9 cellular contexts compared by ENCODE assay signal in the genomic region with DNA sequence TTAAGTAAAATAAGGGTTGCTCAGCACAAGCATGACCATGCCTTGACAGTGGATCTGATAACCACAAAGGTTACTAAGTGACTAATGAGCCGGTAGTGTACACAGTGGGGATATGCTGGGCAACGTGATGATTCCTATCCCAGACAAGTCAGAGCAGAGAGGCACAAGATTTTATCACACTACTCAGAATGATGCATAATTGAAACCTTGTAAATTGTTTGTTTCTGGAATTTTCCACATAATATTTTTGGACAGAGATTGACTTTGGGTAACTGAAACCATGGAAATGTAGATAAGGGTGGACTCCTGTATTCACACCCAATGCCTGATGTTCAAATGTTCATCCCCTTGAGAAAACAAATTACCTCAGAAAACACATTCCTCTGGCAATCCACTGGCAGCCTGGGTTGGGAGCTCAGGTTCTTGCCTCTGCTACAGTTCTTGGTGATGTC. TPM values are rescaled to one million over a fixed set of nuclear protein-coding genes. Genes with fewer than 3 reads are reported as not detected.
DNase-seq lines count a peak whose midpoint lies in the region; ATAC-seq and TF ChIP-seq lines count a peak whose summit lies in the region.
"Had no signal": no experiment of that assay in that cellular context is flagged by ENCODE, and none has a peak within 500 bp of the region (broad histone marks: within the 10 kb centered on the region; RNA-seq: fewer than 3 reads in every experiment).

No MANE protein-coding gene starts in this region.

- ATAC-seq in HG03095 (IDR thresholded peaks at IDR 0.05; ENCODE audit: unreplicated experiment) = peak; percentile 91
- ATAC-seq in psoas muscle = no peak
- ATAC-seq in Right ventricle myocardium inferior = no peak

- H3K4me1 ChIP-seq in adrenal gland (replicated peaks in 1 of 2) = peaks cover 0 to 19% of the 10 kb centered on the region in 2 donors
- no peaks in the 10 kb centered on the region for H3K4me1 ChIP-seq in psoas muscle

- H3K27me3 Mint-ChIP-seq in activated naive CD4-positive, alpha-beta T cell treated with anti-CD3 and anti-CD28 coated beads for 36 hours (ENCODE audit: low read depth) = no peaks in the 10 kb centered on the region

- no peaks in the 10 kb centered on the region for H3K36me3 ChIP-seq in adrenal gland (replicated peaks in 1 of 2)
- H3K36me3 ChIP-seq in psoas muscle (ENCODE audit: insufficient read depth in 1 of 2, low read depth in 1 of 2) = no peaks in the 10 kb centered on the region

- no peaks in the 10 kb centered on the region for H3K9me3 Mint-ChIP-seq in activated naive CD4-positive, alpha-beta T cell treated with anti-CD3 and anti-CD28 coated beads for 36 hours
- H3K9me3 Mint-ChIP-seq: neural crest cell had no signal

- no peak overlapping the region for H3K27ac Mint-ChIP-seq in activated naive CD4-positive, alpha-beta T cell treated with anti-CD3 and anti-CD28 coated beads for 36 hours

- TF ChIP-seq CTCF in adrenal gland (IDR thresholded peaks at IDR 0.05) (no peak), psoas muscle (IDR thresholded peaks at IDR 0.05) (no peak)

- TF ChIP-seq POLR2A in adrenal gland (IDR thresholded peaks at IDR 0.05) = no peak

- no peaks in the 10 kb centered on the region for H3K27me3 ChIP-seq in adrenal gland
- no peaks in the 10 kb centered on the region for H3K27me3 ChIP-seq in psoas muscle (ENCODE audit: insufficient read depth in 3 of 3, low read length in 2 of 3)

- no peak overlapping the region for H3K4me3 Mint-ChIP-seq in activated naive CD4-positive, alpha-beta T cell treated with anti-CD3 and anti-CD28 coated beads for 36 hours
- H3K4me3 Mint-ChIP-seq: neural crest cell had no signal

- peaks cover 40% of the 10 kb centered on the region for H3K4me1 Mint-ChIP-seq in activated naive CD4-positive, alpha-beta T cell treated with anti-CD3 and anti-CD28 coated beads for 36 hours (ENCODE audit: low read depth)
- H3K4me1 Mint-ChIP-seq: neural crest cell had no signal

- CTCF ChIA-PET in activated naive CD4-positive, alpha-beta T cell treated with anti-CD3 and anti-CD28 coated beads for 36 hours (lab: Charles Lee) = interaction anchor here (0.9 to 1.2 kb wide), 3 partner anchors 72 to 785 kb away, joined by 3 to 4 read pairs (median 3); no protein-coding TSS in a partner anchor

- WGBS in adrenal gland, 4 donors = 24 to 48% (median 34%) methylated on average over 2 of the region's 2 CpGs
- 63 to 69% (median 67%) methylated on average over 2 of the region's 2 CpGs for WGBS in psoas muscle, 3 donors

- no peak overlapping the region for H3K4me3 ChIP-seq in adrenal gland
- H3K4me3 ChIP-seq in skeletal muscle cell (ENCODE audit: low read depth, low read length) = no peak overlapping the region
- no peak overlapping the region for H3K4me3 ChIP-seq in psoas muscle

- H3K9me3 ChIP-seq in adrenal gland (replicated peaks in 1 of 3) (no peaks in the 10 kb centered on the region), psoas muscle (no peaks in the 10 kb centered on the region)

- H3K27ac ChIP-seq in adrenal gland (no peak overlapping the region), psoas muscle (no peak overlapping the region)

- intact Hi-C loops in activated naive CD4-positive, alpha-beta T cell treated with anti-CD3 and anti-CD28 coated beads for 36 hours (cut with micrococcal nuclease) = loop anchor here (1.0 kb wide), 2 partner anchors 30 to 72 kb away; no protein-coding TSS in a partner anchor
- intact Hi-C loops in adrenal gland (cut with DNase I) = no loop called here
- intact Hi-C loops in psoas muscle (cut with DNase I) = no loop called here
- intact Hi-C loops in Right ventricle myocardium inferior (cut with DNase I) = no loop called here

- no peaks in the 10 kb centered on the region for H3K36me3 Mint-ChIP-seq in activated naive CD4-positive, alpha-beta T cell treated with anti-CD3 and anti-CD28 coated beads for 36 hours (ENCODE audit: low read depth)

- DNase-seq in activated naive CD4-positive, alpha-beta T cell treated with anti-CD3 and anti-CD28 coated beads for 36 hours = peak; percentile 20
- no peak for DNase-seq in activated naive CD4-positive, alpha-beta T cell treated with Interleukin-2 at 50 U/mL for 16 hours
- DNase-seq in adrenal gland (peak in 4 of 7 donors; percentile 24 to 57 (median 46)), skeletal muscle cell (ENCODE audit: low read depth) (peak; percentile 39), psoas muscle (no peak), Right ventricle myocardium inferior (ENCODE audit: missing footprints) (no peak), nucleus accumbens (lab: John Stamatoyannopoulos, UW) (no peak)

RNA-seq across cellular contexts. Expression of a gene that starts 16.2 kb away (rescaled TPM):
- 100 to 1,000 TPM; 119 to 126 TPM for total RNA-seq in activated naive CD4-positive, alpha-beta T cell treated with anti-CD3 and anti-CD28 coated beads for 36 hours
- total RNA-seq in adrenal gland (10 to 100 TPM; 29.7 to 71.4 (median 46.0) TPM), psoas muscle (10 to 100 TPM; 28.8 to 54.9 (median 30.7) TPM), Right ventricle myocardium inferior (40.0 TPM)
- polyA plus RNA-seq in adrenal gland (10 to 100 TPM in 1 of 3 donors, 1 to 10 TPM in 2; 5.5 to 50.5 (median 6.1) TPM), psoas muscle (10 to 100 TPM in 2 of 3 donors, 1 to 10 TPM in 1; 7.4 to 20.5 (median 10.5) TPM)

RNA-seq across cellular contexts. Expression of a gene that starts 52.4 kb away (rescaled TPM):
- total RNA-seq in activated naive CD4-positive, alpha-beta T cell treated with anti-CD3 and anti-CD28 coated beads for 36 hours = 100 to 1,000 TPM; 108 to 111 TPM
- total RNA-seq in adrenal gland = 10 to 100 TPM in 5 of 8 donors, 1 to 10 TPM in 3; 2.6 to 32.1 (median 12.6) TPM
- polyA plus RNA-seq in adrenal gland = 1 to 10 TPM in 2 of 3 donors, under 1 TPM in 1; 0.94 to 3.3 (median 1.7) TPM
- total RNA-seq in psoas muscle = 1 to 10 TPM; 3.0 to 6.4 (median 3.2) TPM
- 1 to 10 TPM in 1 of 3 donors, under 1 TPM in 2; 0.23 to 4.4 (median 0.55) TPM for polyA plus RNA-seq in psoas muscle
- 6.4 TPM for total RNA-seq in Right ventricle myocardium inferior
- total RNA-seq: neural crest cell had no signal

Comparison
In these comparisons a context has a peak if more than half of its experiments do, and no peak if none do; other contexts are left out.
1. DNase-seq: peak in activated naive CD4-positive, alpha-beta T cell treated with anti-CD3 and anti-CD28 coated beads for 36 hours (single experiment), adrenal gland (4 of 7) and skeletal muscle cell (single experiment); none in activated naive CD4-positive, alpha-beta T cell treated with Interleukin-2 at 50 U/mL for 16 hours (single experiment), psoas muscle (0 of 2), Right ventricle myocardium inferior (single experiment) and nucleus accumbens (0 of 56).